Comparison of ENCODE assay signal across 13 cellular contexts in genomic region chr12:111759991-111760390, GRCh38.
"Had no signal": no experiment of that assay in that cellular context is flagged by ENCODE, and none has a peak within 500 bp of the region (broad histone marks: within the 10 kb centered on the region; RNA-seq: fewer than 3 reads in every experiment).

No MANE protein-coding gene starts in this region.

- DNase-seq: activated CD4-positive, alpha-beta T cell treated with anti-CD3 and anti-CD28 coated beads, Interleukin-2, amount 10 ng/mL, durations not matched to agents 7 days and 5 days; activated naive CD4-positive, alpha-beta T cell; aorta; cerebellar nuclear complex; effector CD8-positive, alpha-beta T cell; foreskin melanocyte; kidney glomerular epithelial cell; psoas muscle; sigmoid colon; stimulated activated CD4-positive, alpha-beta T cell treated with anti-CD3 and anti-CD28 coated beads, Interleukin-12 subunit alpha, Interleukin-12 subunit beta, amount 100 ng/mL, for 4 hours; stimulated activated CD4-positive, alpha-beta T cell treated with anti-CD3 and anti-CD28 coated beads, Interleukin-2, amount 100 ng/mL, for 24 hours had no signal

- H3K36me3 ChIP-seq: thoracic aorta had no signal

- H3K4me3 ChIP-seq: psoas muscle, sigmoid colon, thoracic aorta had no signal

- H3K9me3 Mint-ChIP-seq: activated CD4-positive, alpha-beta T cell treated with anti-CD3 and anti-CD28 coated beads, Interleukin-2, amount 10 ng/mL, durations not matched to agents 7 days and 5 days; activated T-helper 1 cell treated with anti-CD3 and anti-CD28 coated beads, Interleukin-12 subunit alpha, Interleukin-12 subunit beta, Interleukin-2, Interleukin-4 antibody, amounts not matched to agents 30 ng/mL and 10 ng/mL and 1 ng/mL, durations not matched to agents 14 hours and 24 hours and 36 hours had no signal

- H3K27ac Mint-ChIP-seq: activated CD4-positive, alpha-beta T cell treated with anti-CD3 and anti-CD28 coated beads, Interleukin-2, amount 10 ng/mL, durations not matched to agents 7 days and 5 days; activated T-helper 1 cell treated with anti-CD3 and anti-CD28 coated beads, Interleukin-12 subunit alpha, Interleukin-12 subunit beta, Interleukin-2, Interleukin-4 antibody, amounts not matched to agents 30 ng/mL and 10 ng/mL and 1 ng/mL, durations not matched to agents 14 hours and 24 hours and 36 hours had no signal

- ATAC-seq: psoas muscle had no signal

- H3K27me3 ChIP-seq: sigmoid colon had no signal

- H3K9me3 ChIP-seq: psoas muscle, sigmoid colon, thoracic aorta had no signal

- H3K4me3 Mint-ChIP-seq: activated CD4-positive, alpha-beta T cell treated with anti-CD3 and anti-CD28 coated beads, Interleukin-2, amount 10 ng/mL, durations not matched to agents 7 days and 5 days; activated T-helper 1 cell treated with anti-CD3 and anti-CD28 coated beads, Interleukin-12 subunit alpha, Interleukin-12 subunit beta, Interleukin-2, Interleukin-4 antibody, amounts not matched to agents 30 ng/mL and 10 ng/mL and 1 ng/mL, durations not matched to agents 14 hours and 24 hours and 36 hours had no signal

- H3K27ac ChIP-seq: sigmoid colon, thoracic aorta had no signal
